8 cellular contexts compared by ENCODE assay signal in the genomic region with DNA sequence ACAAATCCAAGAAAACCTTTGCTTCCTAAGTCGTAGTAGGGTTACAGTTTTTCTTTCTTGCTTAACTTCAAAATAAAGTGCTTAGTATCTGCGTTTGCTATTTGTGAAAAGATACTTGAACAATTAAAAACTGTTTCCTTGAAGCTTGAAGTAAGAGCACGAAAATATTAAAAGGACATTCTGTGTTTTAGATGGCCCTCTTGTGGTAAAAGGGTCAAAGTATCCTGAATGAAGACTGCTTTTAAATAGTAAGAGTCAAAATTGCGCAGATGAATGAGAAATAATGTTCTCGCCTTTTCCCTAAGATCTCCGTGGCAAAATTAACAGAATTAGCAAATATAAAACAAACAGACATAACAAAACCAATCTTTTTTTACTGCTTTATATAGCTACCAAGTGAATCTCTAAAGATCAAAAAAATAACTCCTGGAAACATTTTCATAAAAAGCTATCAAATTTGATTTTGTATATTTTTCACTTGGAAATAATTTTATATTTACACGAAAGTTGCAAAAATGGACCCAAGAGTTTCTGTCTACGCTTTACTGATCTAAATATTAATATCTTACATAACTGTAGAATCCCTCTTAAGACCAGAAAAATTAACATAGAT.
DNase-seq lines count a peak whose midpoint lies in the region; FAIRE-seq and TF ChIP-seq lines count a peak whose summit lies in the region.

No MANE protein-coding gene starts in this region.

- no peak for TF ChIP-seq POLR2A in lower leg skin (IDR thresholded peaks at IDR 0.05)

- FAIRE-seq in GM19239 (lab: Jason Lieb, UNC) = peak; percentile 86

- intact Hi-C loops in lower leg skin (cut with DNase I; ENCODE audit: low total_unique reads) = no loop called here

- peak; percentile 42 for DNase-seq in COLO829 (ENCODE audit: low spot score)
- DNase-seq in GM19239 (ENCODE audit: insufficient read length, low spot score) = no peak
- peak; percentile 18 for DNase-seq in NCI-H748 treated with DMSO at 0.1 percent for 48 hours (lab: John Stamatoyannopoulos, UW)
- DNase-seq in cardiac fibroblast (ENCODE audit: low read depth in 2 of 2) = peak; percentile 85 to 86
- DNase-seq in left kidney (ENCODE audit: low read depth, low spot score) = peak; percentile 73
- no peak for DNase-seq in type B pancreatic cell (ENCODE audit: extremely low spot score, unreplicated experiment)
- DNase-seq in stimulated activated CD4-positive, alpha-beta T cell treated with anti-CD3 and anti-CD28 coated beads, Interleukin-1b, Interleukin-23, amount 100 ng/mL, for 48 hours = no peak
- no peak for DNase-seq in lower leg skin (ENCODE audit: low spot score in 2 of 2)

- peak; percentile 53 for TF ChIP-seq CTCF in cardiac fibroblast (IDR thresholded peaks at IDR 0.05; ENCODE audit: low read depth, low read length)
- peak; percentile 83 for TF ChIP-seq CTCF in type B pancreatic cell (conservative IDR thresholded peaks at IDR 0.05)
- TF ChIP-seq CTCF in lower leg skin (IDR thresholded peaks at IDR 0.05) = peak in 1 of 3 donors; percentile 59

- H3K27me3 Mint-ChIP-seq in type B pancreatic cell = no peaks in the 10 kb centered on the region

- H3K9me3 Mint-ChIP-seq in type B pancreatic cell = no peaks in the 10 kb centered on the region

- 25 to 28% methylated on average over 8 of the region's 8 CpGs for WGBS in lower leg skin, 2 donors

- H3K4me3 ChIP-seq in cardiac fibroblast (replicated peaks in 1 of 2; ENCODE audit: low read depth in 2 of 2, low read length in 2 of 2) (no peak overlapping the region), lower leg skin (ENCODE audit: low read depth, poor library complexity, severe bottlenecking) (no peak overlapping the region)

- no peak overlapping the region for H3K27ac Mint-ChIP-seq in type B pancreatic cell

- no peak overlapping the region for H3K4me3 Mint-ChIP-seq in type B pancreatic cell

- H3K36me3 Mint-ChIP-seq in type B pancreatic cell = peaks cover 14% of the 10 kb centered on the region

- H3K4me1 Mint-ChIP-seq in type B pancreatic cell (ENCODE audit: unreplicated experiment) = peaks cover 10% of the 10 kb centered on the region

Comparison
In these comparisons a context has a peak if more than half of its experiments do, and no peak if none do; other contexts are left out.
1. DNase-seq: peak in COLO829 (single experiment), NCI-H748 treated with DMSO at 0.1 percent for 48 hours (single experiment), cardiac fibroblast (2 of 2) and left kidney (single experiment); none in GM19239 (single experiment), type B pancreatic cell (single experiment), stimulated activated CD4-positive, alpha-beta T cell treated with anti-CD3 and anti-CD28 coated beads, Interleukin-1b, Interleukin-23, amount 100 ng/mL, for 48 hours (single experiment) and lower leg skin (0 of 2).